Comparison of ENCODE assay signal across 19 cellular contexts in genomic region chr5:23221838-23222237, GRCh38.
"Had no signal": no experiment of that assay in that cellular context is flagged by ENCODE, and none has a peak within 500 bp of the region (broad histone marks: within the 10 kb centered on the region; RNA-seq: fewer than 3 reads in every experiment).

No MANE protein-coding gene starts in this region.

- DNase-seq: colonic mucosa; cortex of kidney; dermis blood vessel endothelial cell; effector CD4-positive, alpha-beta T cell; effector CD8-positive, alpha-beta T cell; effector memory CD4-positive, alpha-beta T cell; effector memory CD8-positive, alpha-beta T cell; endodermal cell; erythroblast; esophagus squamous epithelium; foreskin fibroblast; foreskin keratinocyte; foreskin melanocyte; gastrocnemius medialis; glutamatergic neuron; heart left ventricle; heart right ventricle had no signal

- ATAC-seq: effector memory CD8-positive, alpha-beta T cell; esophagus mucosa; foreskin keratinocyte; gastrocnemius medialis; gastroesophageal sphincter; heart left ventricle; heart right ventricle had no signal
